8 cellular contexts compared by ENCODE assay signal in genomic region chr11:68843703-68844312, GRCh38. TPM values are rescaled to one million over a fixed set of nuclear protein-coding genes. Genes with fewer than 3 reads are reported as not detected.
DNase-seq lines count a peak whose midpoint lies in the region; ATAC-seq and TF ChIP-seq lines count a peak whose summit lies in the region.

No MANE protein-coding gene starts in this region.

- no peaks in the 10 kb centered on the region for H3K27me3 Mint-ChIP-seq in IgD-negative memory B cell

- H3K4me3 ChIP-seq in AG04449 (ENCODE audit: low read depth, low read length) (no peak overlapping the region), iPS-15b (ENCODE audit: low read depth, low read length) (peak overlapping the region; percentile 59)

- peak overlapping the region; percentile 93 to 98 (median 96) for H3K4me3 Mint-ChIP-seq in IgD-negative memory B cell

- H3K36me3 Mint-ChIP-seq in IgD-negative memory B cell: no peaks in the 10 kb centered on the region
- H3K36me3 Mint-ChIP-seq in activated naive CD4-positive, alpha-beta T cell treated with anti-CD3 and anti-CD28 coated beads, Interleukin-2, amount 50 U/mL, for 72 hours: no peaks in the 10 kb centered on the region

- POLR2A ChIA-PET in AG04449 (lab: Yijun Ruan, JAX): no interaction called here

- H3K9ac ChIP-seq in iPS-15b (ENCODE audit: low read depth, low read length): peak overlapping the region; percentile 50

- H3K9me3 ChIP-seq in iPS-15b (ENCODE audit: control insufficient read depth, insufficient read depth, low read length): no peaks in the 10 kb centered on the region

- CTCF ChIA-PET in AG04449 (lab: Yijun Ruan, JAX): interaction anchor here (1.2 to 1.5 kb wide), 3 partner anchors 11 to 47 kb away, joined by 4 read pairs; no protein-coding TSS in a partner anchor

- no peaks in the 10 kb centered on the region for H3K9me3 Mint-ChIP-seq in IgD-negative memory B cell
- H3K9me3 Mint-ChIP-seq in activated naive CD4-positive, alpha-beta T cell treated with anti-CD3 and anti-CD28 coated beads, Interleukin-2, amount 50 U/mL, for 72 hours: no peaks in the 10 kb centered on the region

- H3K4me1 ChIP-seq in iPS-15b (ENCODE audit: control insufficient read depth, insufficient read depth, low read length): peaks cover 6% of the 10 kb centered on the region

- peak; percentile 35 for TF ChIP-seq CTCF in AG04449 (IDR thresholded peaks at IDR 0.05; ENCODE audit: insufficient read depth, low read length, missing control alignments)

- H3K36me3 ChIP-seq in iPS-15b (ENCODE audit: control insufficient read depth, insufficient read depth, low read length): no peaks in the 10 kb centered on the region

- ATAC-seq in activated naive CD4-positive, alpha-beta T cell treated with anti-CD3 and anti-CD28 coated beads, Interleukin-2, amount 50 U/mL, for 72 hours: peak; percentile 72 to 80

- DNase-seq in AG04449 (ENCODE audit: low read depth, low spot score): no peak
- DNase-seq in GM19238 (ENCODE audit: insufficient read length, low spot score): peak; percentile 76
- peak; percentile 56 for DNase-seq in SK-N-DZ (ENCODE audit: low spot score)
- DNase-seq in activated naive CD4-positive, alpha-beta T cell treated with anti-CD3 and anti-CD28 coated beads, Interleukin-2, amount 50 U/mL, for 72 hours (ENCODE audit: low spot score in 2 of 2): peak; percentile 82 to 87
- peak; percentile 65 to 72 for DNase-seq in stimulated activated CD4-positive, alpha-beta T cell treated with anti-CD3 and anti-CD28 coated beads, Interleukin-15, amount 100 ng/mL, for 48 hours (ENCODE audit: low read depth in 2 of 2)
- DNase-seq in NCI-H1048 (lab: John Stamatoyannopoulos, UW): no peak

- H3K4me1 Mint-ChIP-seq in IgD-negative memory B cell: peaks cover 15 to 30% (median 15%) of the 10 kb centered on the region in 3 donors

- H3K27me3 ChIP-seq in iPS-15b (ENCODE audit: control insufficient read depth, insufficient read depth, low read length): peaks cover 16% of the 10 kb centered on the region

- H3K27ac Mint-ChIP-seq in IgD-negative memory B cell: peak overlapping the region; percentile 46 to 84 (median 69)
- peak overlapping the region; percentile 44 to 79 for H3K27ac Mint-ChIP-seq in activated naive CD4-positive, alpha-beta T cell treated with anti-CD3 and anti-CD28 coated beads, Interleukin-2, amount 50 U/mL, for 72 hours

RNA-seq across cellular contexts. Expression of gene CPT1A, which starts 2.1 kb away (rescaled TPM):
- 5.8 TPM for polyA plus RNA-seq in IgD-negative memory B cell
- 50.0 and 55.0 TPM in 2 replicates for polyA plus RNA-seq in SK-N-DZ (2014; cell fraction: cytosol; rRNA removed)
- polyA plus RNA-seq in SK-N-DZ (2014; cell fraction: nucleus; rRNA removed): 32.0 and 48.0 TPM in 2 replicates
- 10 to 100 TPM; 23.0 to 41.3 TPM for total RNA-seq in activated naive CD4-positive, alpha-beta T cell treated with anti-CD3 and anti-CD28 coated beads, Interleukin-2, amount 50 U/mL, for 72 hours

RNA-seq across cellular contexts. Expression of gene MRPL21, which starts 59.8 kb away (rescaled TPM):
- polyA plus RNA-seq in IgD-negative memory B cell: 108 TPM
- polyA plus RNA-seq in SK-N-DZ (2014; cell fraction: cytosol; rRNA removed): 223 and 250 TPM in 2 replicates
- 149 and 190 TPM in 2 replicates for polyA plus RNA-seq in SK-N-DZ (2014; cell fraction: nucleus; rRNA removed)
- 10 to 100 TPM; 49.4 to 87.1 TPM for total RNA-seq in activated naive CD4-positive, alpha-beta T cell treated with anti-CD3 and anti-CD28 coated beads, Interleukin-2, amount 50 U/mL, for 72 hours

RNA-seq across cellular contexts. Expression of gene IGHMBP2, which starts 59.9 kb away (rescaled TPM):
- 11.3 TPM for polyA plus RNA-seq in IgD-negative memory B cell
- polyA plus RNA-seq in SK-N-DZ (2014; cell fraction: cytosol; rRNA removed): 13.0 TPM in 2 replicates
- 44.3 and 47.7 TPM in 2 replicates for polyA plus RNA-seq in SK-N-DZ (2014; cell fraction: nucleus; rRNA removed)
- total RNA-seq in activated naive CD4-positive, alpha-beta T cell treated with anti-CD3 and anti-CD28 coated beads, Interleukin-2, amount 50 U/mL, for 72 hours: 10 to 100 TPM; 21.2 to 60.2 TPM

Comparison
In these comparisons a context has a peak if more than half of its experiments do, and no peak if none do; other contexts are left out.
1. DNase-seq: peak in GM19238 (single experiment), SK-N-DZ (single experiment), activated naive CD4-positive, alpha-beta T cell treated with anti-CD3 and anti-CD28 coated beads, Interleukin-2, amount 50 U/mL, for 72 hours (2 of 2) and stimulated activated CD4-positive, alpha-beta T cell treated with anti-CD3 and anti-CD28 coated beads, Interleukin-15, amount 100 ng/mL, for 48 hours (2 of 2); none in AG04449 (single experiment) and NCI-H1048 (single experiment).